ENCODE assay signal across 8 cellular contexts in genomic region chr7:55593515-55594318, GRCh38. TPM values are rescaled to one million over a fixed set of nuclear protein-coding genes. Genes with fewer than 3 reads are reported as not detected.
DNase-seq lines count a peak whose midpoint lies in the region; ATAC-seq and TF ChIP-seq lines count a peak whose summit lies in the region.

No MANE protein-coding gene starts in this region.

- WGBS in adrenal gland, 4 donors, result 56 to 67% (median 62%) methylated on average over 6 to 14 of the region's 14 CpGs

- TF ChIP-seq CTCF in CD14-positive monocyte (IDR thresholded peaks at IDR 0.05) (peak; percentile 84), adrenal gland (IDR thresholded peaks at IDR 0.05) (peak; percentile 53 to 72 (median 62))

- intact Hi-C loops in CD14-positive monocyte (cut with micrococcal nuclease) (loop anchor here in 1 of 2 donors (5.0 to 10.0 kb wide), 3 partner anchors 61 to 371 kb away; partner anchors contain the start of genes LANCL2 and NIPSNAP2), adrenal gland (cut with DNase I) (loop anchor here (5.0 to 10.0 kb wide), 3 partner anchors 159 to 319 kb away; no protein-coding TSS in a partner anchor)

- H3K27me3 Mint-ChIP-seq in CD14-positive monocyte (ENCODE audit: low read depth in 3 of 3), result peaks cover 4 to 15% (median 8%) of the 10 kb centered on the region in 3 donors
- H3K27me3 Mint-ChIP-seq in immature natural killer cell (ENCODE audit: low read depth in 3 of 3), result peaks cover 0 to 8% (median 4%) of the 10 kb centered on the region in 3 donors

- no peaks in the 10 kb centered on the region for H3K27me3 ChIP-seq in adrenal gland

- H3K36me3 ChIP-seq in adrenal gland (replicated peaks in 1 of 2), result no peaks in the 10 kb centered on the region

- H3K4me1 Mint-ChIP-seq in CD14-positive monocyte, result peaks cover 8% of the 10 kb centered on the region
- H3K4me1 Mint-ChIP-seq in immature natural killer cell, result no peaks in the 10 kb centered on the region

- H3K4me3 Mint-ChIP-seq in CD14-positive monocyte (no peak overlapping the region), immature natural killer cell (no peak overlapping the region)

- peaks cover 0 to 5% of the 10 kb centered on the region in 2 donors for H3K4me1 ChIP-seq in adrenal gland (replicated peaks in 1 of 2)

- ATAC-seq in GM19043 (IDR thresholded peaks at IDR 0.05; ENCODE audit: low read depth, unreplicated experiment) (peak; percentile 48), HG03095 (IDR thresholded peaks at IDR 0.05; ENCODE audit: unreplicated experiment) (no peak)

- no peaks in the 10 kb centered on the region for H3K9me3 ChIP-seq in adrenal gland (replicated peaks in 1 of 3)

- no peaks in the 10 kb centered on the region for H3K36me3 Mint-ChIP-seq in CD14-positive monocyte
- H3K36me3 Mint-ChIP-seq in immature natural killer cell, result no peaks in the 10 kb centered on the region

- peak; percentile 66 for DNase-seq in CD14-positive monocyte (ENCODE audit: low spot score)
- peak; percentile 77 for DNase-seq in LHCN-M2 (ENCODE audit: low read depth)
- DNase-seq in T follicular helper cell (ENCODE audit: low read depth), result peak; percentile 53
- DNase-seq in adrenal gland, result peak; percentile 35 to 78 (median 61)
- DNase-seq in immature natural killer cell, result peak; percentile 44 to 52 (median 47)
- DNase-seq in stimulated activated CD4-positive, alpha-beta T cell treated with anti-CD3 and anti-CD28 coated beads, Interleukin-2, amount 100 ng/mL, for 24 hours, result peak; percentile 85 to 86

- no peak for TF ChIP-seq POLR2A in adrenal gland (IDR thresholded peaks at IDR 0.05)

- no peak overlapping the region for H3K27ac ChIP-seq in adrenal gland

- H3K9me3 Mint-ChIP-seq in CD14-positive monocyte (no peaks in the 10 kb centered on the region), immature natural killer cell (no peaks in the 10 kb centered on the region)

- H3K27ac Mint-ChIP-seq in CD14-positive monocyte (no peak overlapping the region), immature natural killer cell (no peak overlapping the region)

- no peak overlapping the region for H3K4me3 ChIP-seq in adrenal gland

RNA-seq across cellular contexts. Expression of gene VOPP1, which starts 21.4 kb away (rescaled TPM):
- polyA plus RNA-seq in CD14-positive monocyte, result 10 to 100 TPM; 16.7 to 18.0 TPM
- 192 and 201 TPM in 2 replicates for total RNA-seq in LHCN-M2 (2014; rRNA removed)
- 169 TPM for polyA plus RNA-seq in LHCN-M2 (2012)
- total RNA-seq in adrenal gland, result 10 to 100 TPM; 30.3 to 60.7 (median 38.2) TPM
- polyA plus RNA-seq in adrenal gland, result 10 to 100 TPM; 13.6 to 16.7 (median 14.2) TPM
- polyA plus RNA-seq in immature natural killer cell, result 100 to 1,000 TPM in 1 of 3 donors, 10 to 100 TPM in 2; 54.0 to 119 (median 57.9) TPM
